1 cellular context compared by ENCODE assay signal in genomic region chr20:2707353-2708072, GRCh38.
TF ChIP-seq lines count a peak whose summit lies in the region.

No MANE protein-coding gene starts in this region.

TF ChIP-seq in HepG2, 621 proteins besides CTCF, POLR2A, EP300 and RAD21:
- TF ChIP-seq PRPF4 (IDR thresholded peaks at IDR 0.05; ENCODE audit: low read depth, low read length, poor library complexity, severe bottlenecking) (no peak), BRD4 (CRISPR knock-in tag; IDR thresholded peaks at IDR 0.05) (0 out of 2 replicates have a peak, but pooled peaks have one; percentile 30), ZNF687 (CRISPR knock-in tag; IDR thresholded peaks at IDR 0.05) (0 out of 2 replicates have a peak, but pooled peaks have one; percentile 20)
